ENCODE assay signal across 11 cellular contexts in the genomic region with DNA sequence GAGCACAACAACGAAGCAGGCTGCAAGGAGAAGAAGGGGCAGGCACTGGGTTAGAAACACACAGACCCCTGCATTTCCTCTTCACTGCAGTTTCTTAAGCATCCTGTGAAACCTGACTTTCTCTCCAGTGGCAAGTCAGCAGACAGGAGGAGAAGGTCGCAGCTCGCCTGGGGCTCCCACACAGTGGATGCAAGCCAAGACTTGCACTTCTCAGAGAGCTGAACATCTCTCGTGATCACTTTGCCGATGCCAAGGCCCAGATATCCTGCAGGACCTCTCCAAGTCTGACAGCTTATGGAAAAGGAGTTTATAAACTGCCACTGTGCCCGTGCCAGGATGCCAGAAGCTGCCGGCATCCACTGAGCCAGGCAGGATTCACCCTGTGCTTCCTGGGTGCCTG.
A peak's percentile ranks its signal among the peaks of the same experiment; 100 is the strongest.
DNase-seq lines count a peak whose midpoint lies in the region; ATAC-seq and TF ChIP-seq lines count a peak whose summit lies in the region.
"Had no signal": no experiment of that assay in that cellular context is flagged by ENCODE, and none has a peak within 500 bp of the region (broad histone marks: within the 10 kb centered on the region; RNA-seq: fewer than 3 reads in every experiment).

No MANE protein-coding gene starts in this region.

- TF ChIP-seq CTCF in fibroblast of pulmonary artery (IDR thresholded peaks at IDR 0.05; ENCODE audit: low read length, missing control alignments), result no peak

- no peaks in the 10 kb centered on the region for H3K9me3 Mint-ChIP-seq in stimulated activated effector memory CD8-positive, alpha-beta T cell treated with anti-CD3 and anti-CD28 coated beads, Interleukin-12 subunit alpha, Interleukin-12 subunit beta, amount 100 ng/mL, for 72 hours

- peaks cover 60% of the 10 kb centered on the region for H3K4me1 Mint-ChIP-seq in stimulated activated effector memory CD8-positive, alpha-beta T cell treated with anti-CD3 and anti-CD28 coated beads, Interleukin-12 subunit alpha, Interleukin-12 subunit beta, amount 100 ng/mL, for 72 hours

- no peak overlapping the region for H3K4me3 Mint-ChIP-seq in stimulated activated effector memory CD8-positive, alpha-beta T cell treated with anti-CD3 and anti-CD28 coated beads, Interleukin-12 subunit alpha, Interleukin-12 subunit beta, amount 100 ng/mL, for 72 hours

- H3K4me3 ChIP-seq in fibroblast of pulmonary artery (replicated peaks; ENCODE audit: low read depth, low read length), result no peak overlapping the region
- H3K4me3 ChIP-seq: A549 had no signal

- no peaks in the 10 kb centered on the region for H3K36me3 Mint-ChIP-seq in stimulated activated effector memory CD8-positive, alpha-beta T cell treated with anti-CD3 and anti-CD28 coated beads, Interleukin-12 subunit alpha, Interleukin-12 subunit beta, amount 100 ng/mL, for 72 hours

- peak; percentile 8 for DNase-seq in NOMO-1 treated with DMSO at 0.1 percent for 48 hours (lab: John Stamatoyannopoulos, UW; ENCODE audit: unreplicated experiment)
- DNase-seq in NOMO-1 (lab: John Stamatoyannopoulos, UW; ENCODE audit: unreplicated experiment in 2 of 2), result no peak
- peak; percentile 23 for DNase-seq in UCSD-AML1 (lab: John Stamatoyannopoulos, UW; ENCODE audit: unreplicated experiment)
- peak; percentile 31 for DNase-seq in fibroblast of pulmonary artery (ENCODE audit: low read depth)
- no peak for DNase-seq in stimulated activated effector memory CD8-positive, alpha-beta T cell treated with anti-CD3 and anti-CD28 coated beads, Interleukin-12 subunit alpha, Interleukin-12 subunit beta, amount 100 ng/mL, for 72 hours (ENCODE audit: low spot score in 2 of 2)
- DNase-seq in GOT3 (lab: John Stamatoyannopoulos, UW), result no peak
- DNase-seq: NCI-H526 treated with DMSO at 0.1 percent for 48 hours had no signal

- no peak for ATAC-seq in stimulated activated effector memory CD8-positive, alpha-beta T cell treated with anti-CD3 and anti-CD28 coated beads, Interleukin-12 subunit alpha, Interleukin-12 subunit beta, amount 100 ng/mL, for 72 hours
- no peak for ATAC-seq in HG02970 (IDR thresholded peaks at IDR 0.05; ENCODE audit: low FRiP score, unreplicated experiment)
- no peak for ATAC-seq in GM19324 (IDR thresholded peaks at IDR 0.05; ENCODE audit: low FRiP score, unreplicated experiment)
- ATAC-seq: A549 had no signal

- peak overlapping the region; percentile 60 for H3K27ac Mint-ChIP-seq in stimulated activated effector memory CD8-positive, alpha-beta T cell treated with anti-CD3 and anti-CD28 coated beads, Interleukin-12 subunit alpha, Interleukin-12 subunit beta, amount 100 ng/mL, for 72 hours
- H3K27ac Mint-ChIP-seq: progenitor cell of endocrine pancreas had no signal

Comparison
In these comparisons a context has a peak if more than half of its experiments do, and no peak if none do; other contexts are left out.
1. DNase-seq: peak in NOMO-1 treated with DMSO at 0.1 percent for 48 hours (single experiment), UCSD-AML1 (single experiment) and fibroblast of pulmonary artery (single experiment); none in NOMO-1 (0 of 2), stimulated activated effector memory CD8-positive, alpha-beta T cell treated with anti-CD3 and anti-CD28 coated beads, Interleukin-12 subunit alpha, Interleukin-12 subunit beta, amount 100 ng/mL, for 72 hours (0 of 2) and GOT3 (single experiment).